In genomic region chr11:19228956-19229355, GRCh38 we compare ENCODE assay signal across 24 cellular contexts. TPM values are rescaled to one million over a fixed set of nuclear protein-coding genes. Genes with fewer than 3 reads are reported as not detected.
"Had no signal": no experiment of that assay in that cellular context is flagged by ENCODE, and none has a peak within 500 bp of the region (broad histone marks: within the 10 kb centered on the region; RNA-seq: fewer than 3 reads in every experiment).

No MANE protein-coding gene starts in this region.

- H3K27ac ChIP-seq: dorsolateral prefrontal cortex, gastroesophageal sphincter, left ventricle myocardium inferior, lower lobe of right lung, tibial artery, upper lobe of right lung, vagina had no signal

- ATAC-seq: esophagus mucosa; gastroesophageal sphincter; left cardiac atrium; lower lobe of right lung; naive thymus-derived CD4-positive, alpha-beta T cell; sciatic nerve; stimulated activated naive CD8-positive, alpha-beta T cell treated with anti-CD3 and anti-CD28 coated beads, Interleukin-15, Interleukin-2, amounts not matched to agents 100 U/mL and 50 U/mL, for 24 hours; upper lobe of right lung had no signal

- DNase-seq: cortex of kidney; dorsolateral prefrontal cortex; effector CD8-positive, alpha-beta T cell; immature natural killer cell; kidney; left cardiac atrium; left ventricle myocardium inferior; lower lobe of right lung; midbrain; naive thymus-derived CD4-positive, alpha-beta T cell; nephron progenitor cell; small intestine; stimulated activated CD4-positive, alpha-beta T cell treated with anti-CD3 and anti-CD28 coated beads, Interleukin-2, amount 100 ng/mL, for 48 hours; stimulated activated naive CD8-positive, alpha-beta T cell treated with anti-CD3 and anti-CD28 coated beads, Interleukin-15, Interleukin-2, amounts not matched to agents 100 U/mL and 50 U/mL, for 24 hours; tibial artery; upper lobe of right lung had no signal

- H3K36me3 ChIP-seq: gastroesophageal sphincter, left ventricle myocardium inferior, lower lobe of right lung, tibial artery, upper lobe of right lung, vagina had no signal

- H3K4me1 ChIP-seq: gastroesophageal sphincter, lower lobe of right lung, tibial artery, upper lobe of right lung, vagina had no signal

- H3K9me3 ChIP-seq: gastroesophageal sphincter, left ventricle myocardium inferior, lower lobe of right lung, tibial artery, upper lobe of right lung, vagina had no signal

- H3K4me3 ChIP-seq: dorsolateral prefrontal cortex, gastroesophageal sphincter, left ventricle myocardium inferior, lower lobe of right lung, tibial artery, upper lobe of right lung, vagina had no signal

- H3K27me3 ChIP-seq: tibial artery, upper lobe of right lung, vagina had no signal

RNA-seq across cellular contexts. Expression of gene E2F8, which starts 11.8 kb away (rescaled TPM):
- polyA plus RNA-seq: naive thymus-derived CD4-positive, alpha-beta T cell had no signal

RNA-seq across cellular contexts. Expression of gene CSRP3, which starts 27.2 kb away (rescaled TPM):
- total RNA-seq: dorsolateral prefrontal cortex; esophagus mucosa; fibroblast of lung; kidney; lower lobe of right lung; naive thymus-derived CD4-positive, alpha-beta T cell; osteoblast; pulmonary artery endothelial cell; sciatic nerve; temporal lobe; upper lobe of right lung; vagina had no signal
- polyA plus RNA-seq: fibroblast of lung; immature natural killer cell; naive thymus-derived CD4-positive, alpha-beta T cell had no signal
